15 cellular contexts compared by ENCODE assay signal in genomic region chr17:19769946-19770652, GRCh38. TPM values are rescaled to one million over a fixed set of nuclear protein-coding genes. Genes with fewer than 3 reads are reported as not detected.
DNase-seq lines count a peak whose midpoint lies in the region; ATAC-seq, FAIRE-seq and TF ChIP-seq lines count a peak whose summit lies in the region.
"Had no signal": no experiment of that assay in that cellular context is flagged by ENCODE, and none has a peak within 500 bp of the region (broad histone marks: within the 10 kb centered on the region; RNA-seq: fewer than 3 reads in every experiment).

No MANE protein-coding gene starts in this region.

- 69% methylated on average over 7 of the region's 7 CpGs for WGBS in prostate gland

- H3K27me3 ChIP-seq in CD4-positive, CD25-positive, alpha-beta regulatory T cell (ENCODE audit: control insufficient read depth, insufficient read depth, low read length) = no peaks in the 10 kb centered on the region
- H3K27me3 ChIP-seq in endothelial cell of umbilical vein (ENCODE audit: control insufficient read depth in 2 of 2, insufficient read depth in 2 of 2, low read length in 2 of 2) = no peaks in the 10 kb centered on the region
- H3K27me3 ChIP-seq in prostate gland (replicated peaks; ENCODE audit: insufficient read depth) = no peaks in the 10 kb centered on the region
- H3K27me3 ChIP-seq in MG63 = no peaks in the 10 kb centered on the region
- H3K27me3 ChIP-seq: neutrophil had no signal

- no peak overlapping the region for H3K9ac ChIP-seq in endothelial cell of umbilical vein (replicated peaks; ENCODE audit: extremely low read depth, insufficient read depth, low read length)

- no peaks in the 10 kb centered on the region for H3K9me3 Mint-ChIP-seq in CD4-positive, CD25-positive, alpha-beta regulatory T cell
- H3K9me3 Mint-ChIP-seq: GM23338; stimulated activated naive B cell treated with anti-CD40 and anti-IgM and Interleukin-4, amounts not matched to agents 10 μg/mL and 1 μg/mL and 100 μg/mL, for 72 hours had no signal

- BruUV-seq in endothelial cell of umbilical vein (replicated peaks; lab: Mats Ljungman, UMichigan) = no TSS peak

- POLR2A ChIA-PET in endothelial cell of umbilical vein (lab: Charles Lee) = no interaction called here

- no peaks in the 10 kb centered on the region for H3K9me3 ChIP-seq in CD4-positive, CD25-positive, alpha-beta regulatory T cell (ENCODE audit: control insufficient read depth in 2 of 2, low read length in 2 of 2)
- H3K9me3 ChIP-seq in endothelial cell of umbilical vein (replicated peaks; ENCODE audit: control insufficient read depth, insufficient read depth, low read length) (no peaks in the 10 kb centered on the region), prostate gland (no peaks in the 10 kb centered on the region), MG63 (no peaks in the 10 kb centered on the region)
- H3K9me3 ChIP-seq: neutrophil had no signal

- H3K27me3 Mint-ChIP-seq in CD4-positive, CD25-positive, alpha-beta regulatory T cell = no peaks in the 10 kb centered on the region

- intact Hi-C loops in endothelial cell of umbilical vein (cut with micrococcal nuclease) = loop anchor here (5.0 kb wide), 1 partner anchor 323 kb away; no protein-coding TSS in a partner anchor
- intact Hi-C loops in prostate gland (cut with DNase I) = no loop called here

- TF ChIP-seq POLR2A in endothelial cell of umbilical vein (IDR thresholded peaks at IDR 0.05; ENCODE audit: low read depth, low read length) (no peak), prostate gland (IDR thresholded peaks at IDR 0.05) (no peak)

- CTCF ChIA-PET in endothelial cell of umbilical vein (lab: Charles Lee) = interaction anchor here (1.7 to 2.9 kb wide), 3 partner anchors 8 to 408 kb away, joined by 5 to 17 read pairs (median 7); partner anchors contain the start of gene B9D1

- TF ChIP-seq CTCF in endothelial cell of umbilical vein (IDR thresholded peaks at IDR 0.05; ENCODE audit: extremely low read depth in 1 of 2, insufficient read depth in 1 of 2, low read depth in 1 of 2, low read length in 2 of 2) (no peak), prostate gland (IDR thresholded peaks at IDR 0.05) (no peak)

- no peaks in the 10 kb centered on the region for H3K9me1 ChIP-seq in endothelial cell of umbilical vein (replicated peaks; ENCODE audit: control insufficient read depth, extremely low read depth, insufficient read depth, low read length)

- H4K20me1 ChIP-seq in endothelial cell of umbilical vein (replicated peaks; ENCODE audit: control insufficient read depth, extremely low read depth, insufficient read depth, low read length) = no peaks in the 10 kb centered on the region

- no peak for ATAC-seq in CD4-positive, CD25-positive, alpha-beta regulatory T cell (ENCODE audit: low read depth in 2 of 2)
- no peak for ATAC-seq in HG03196 (IDR thresholded peaks at IDR 0.05; ENCODE audit: unreplicated experiment)
- ATAC-seq: GM23338; stimulated activated naive B cell treated with anti-CD40 and anti-IgM and Interleukin-4, amounts not matched to agents 10 μg/mL and 1 μg/mL and 100 μg/mL, for 72 hours had no signal

- no peak overlapping the region for H3K4me2 ChIP-seq in endothelial cell of umbilical vein (ENCODE audit: insufficient read depth, low read length)
- H3K4me2 ChIP-seq: GM23338 had no signal

- no peaks in the 10 kb centered on the region for H3K36me3 Mint-ChIP-seq in CD4-positive, CD25-positive, alpha-beta regulatory T cell
- H3K36me3 Mint-ChIP-seq: stimulated activated naive B cell treated with anti-CD40 and anti-IgM and Interleukin-4, amounts not matched to agents 10 μg/mL and 1 μg/mL and 100 μg/mL, for 72 hours had no signal

- H3K4me1 ChIP-seq in CD4-positive, CD25-positive, alpha-beta regulatory T cell (ENCODE audit: control insufficient read depth, insufficient read depth, low read length, poor library complexity, severe bottlenecking) = peaks cover 62% of the 10 kb centered on the region
- H3K4me1 ChIP-seq in endothelial cell of umbilical vein (ENCODE audit: control insufficient read depth, extremely low read depth, insufficient read depth, low read length) (peaks cover 5% of the 10 kb centered on the region), prostate gland (replicated peaks) (no peaks in the 10 kb centered on the region)

- peaks cover 15 to 77% (median 48%) of the 10 kb centered on the region in 4 donors for H3K4me1 Mint-ChIP-seq in CD4-positive, CD25-positive, alpha-beta regulatory T cell
- H3K4me1 Mint-ChIP-seq: GM23338 had no signal

- no peaks in the 10 kb centered on the region for H3K36me3 ChIP-seq in CD4-positive, CD25-positive, alpha-beta regulatory T cell (ENCODE audit: control insufficient read depth, insufficient read depth, low read length)
- H3K36me3 ChIP-seq in endothelial cell of umbilical vein (ENCODE audit: control insufficient read depth in 2 of 2, extremely low read depth in 1 of 2, insufficient read depth in 2 of 2, low read length in 2 of 2) = no peaks in the 10 kb centered on the region
- no peaks in the 10 kb centered on the region for H3K36me3 ChIP-seq in prostate gland
- no peaks in the 10 kb centered on the region for H3K36me3 ChIP-seq in MG63
- H3K36me3 ChIP-seq: neutrophil had no signal

- peak overlapping the region; percentile 79 to 97 (median 93) for H3K27ac Mint-ChIP-seq in CD4-positive, CD25-positive, alpha-beta regulatory T cell
- H3K27ac Mint-ChIP-seq: GM23338; stimulated activated naive B cell treated with anti-CD40 and anti-IgM and Interleukin-4, amounts not matched to agents 10 μg/mL and 1 μg/mL and 100 μg/mL, for 72 hours had no signal

- H3K4me3 Mint-ChIP-seq in CD4-positive, CD25-positive, alpha-beta regulatory T cell = peak overlapping the region in 2 of 4 donors; percentile 31 to 39
- H3K4me3 Mint-ChIP-seq: GM23338; stimulated activated naive B cell treated with anti-CD40 and anti-IgM and Interleukin-4, amounts not matched to agents 10 μg/mL and 1 μg/mL and 100 μg/mL, for 72 hours had no signal

- DNase-seq in CD4-positive, CD25-positive, alpha-beta regulatory T cell = no peak
- peak; percentile 70 for DNase-seq in HS-5 (ENCODE audit: low read depth)
- DNase-seq in endothelial cell of umbilical vein (ENCODE audit: low read depth, low spot score) = peak; percentile 91
- DNase-seq in prostate gland (ENCODE audit: low spot score) = no peak
- no peak for DNase-seq in retina
- no peak for DNase-seq in MG63
- no peak for DNase-seq in NCI-H1417 treated with DMSO at 0.1 percent for 48 hours (lab: John Stamatoyannopoulos, UW)
- DNase-seq: activated effector memory CD4-positive, alpha-beta T cell treated with Interleukin-2 at 50 U/mL for 16 hours; NCI-H187; stimulated activated CD4-positive, alpha-beta T cell treated with anti-CD3 and anti-CD28 coated beads, Interleukin-1b, Interleukin-23, amount 100 ng/mL, for 48 hours; stimulated activated naive B cell treated with anti-CD40 and anti-IgM and Interleukin-4, amounts not matched to agents 10 μg/mL and 1 μg/mL and 100 μg/mL, for 72 hours had no signal

- no peak overlapping the region for H2AFZ ChIP-seq in endothelial cell of umbilical vein (ENCODE audit: low read depth, low read length)
- H2AFZ ChIP-seq: GM23338 had no signal

- H3K27ac ChIP-seq in CD4-positive, CD25-positive, alpha-beta regulatory T cell (ENCODE audit: insufficient read depth, low read length, poor library complexity, severe bottlenecking) = no peak overlapping the region
- no peak overlapping the region for H3K27ac ChIP-seq in endothelial cell of umbilical vein (ENCODE audit: insufficient read depth, low read depth, low read length)
- H3K27ac ChIP-seq in prostate gland = peak overlapping the region; percentile 8 to 48
- H3K27ac ChIP-seq: neutrophil had no signal

- dilution Hi-C loops in endothelial cell of umbilical vein (cut with MboI; ENCODE audit: extremely low pct_ligation_motif_present, low sequenced_read_pairs) = no loop called here

- no peak overlapping the region for H3K4me3 ChIP-seq in CD4-positive, CD25-positive, alpha-beta regulatory T cell (ENCODE audit: low read depth, low read length)
- no peak overlapping the region for H3K4me3 ChIP-seq in endothelial cell of umbilical vein (replicated peaks in 1 of 3; ENCODE audit: insufficient read depth in 1 of 3, low read depth in 1 of 3, low read length in 3 of 3)
- no peak overlapping the region for H3K4me3 ChIP-seq in prostate gland
- H3K4me3 ChIP-seq in MG63 = no peak overlapping the region
- H3K4me3 ChIP-seq: GM23338 had no signal

- H3K79me2 ChIP-seq in endothelial cell of umbilical vein (ENCODE audit: control insufficient read depth, insufficient read depth, low read length) = no peaks in the 10 kb centered on the region

- FAIRE-seq in endothelial cell of umbilical vein (lab: Jason Lieb, UNC) = no peak
- FAIRE-seq: D721Med had no signal

TF ChIP-seq in endothelial cell of umbilical vein, 7 proteins besides CTCF, POLR2A, EP300 and RAD21 (continues in another document):
- TF ChIP-seq EZH2 (IDR thresholded peaks at IDR 0.05; ENCODE audit: borderline replicate concordance, low read depth, low read length, severe bottlenecking) = no peak

RNA-seq across cellular contexts. Expression of gene ALDH3A1, which starts 22.0 kb away (rescaled TPM):
- not detected for total RNA-seq in CD4-positive, CD25-positive, alpha-beta regulatory T cell
- under 1 TPM in 1 of 4 donors, not detected in 3; 0.14 TPM for polyA plus RNA-seq in CD4-positive, CD25-positive, alpha-beta regulatory T cell
- total RNA-seq in endothelial cell of umbilical vein (1.2 TPM in 2 replicates), prostate gland (10 to 100 TPM in 1 of 2 donors, 1 to 10 TPM in 1; 2.1 to 12.8 TPM)
- 0.11 and 0.25 TPM in 2 replicates for polyA plus RNA-seq in endothelial cell of umbilical vein
- 0.12 and 0.47 TPM in 2 replicates for polyA plus RNA-seq in endothelial cell of umbilical vein (2011; cell fraction: cytosol; rRNA removed)
- 0.09 and 0.22 TPM in 2 replicates for polyA plus RNA-seq in endothelial cell of umbilical vein (2011; cell fraction: nucleus; rRNA removed)
- 0.18 and 0.21 TPM in 2 replicates for polyA plus RNA-seq in endothelial cell of umbilical vein (2012)
- polyA minus RNA-seq in endothelial cell of umbilical vein = 0.23 TPM in 1 of 2 replicates, not detected in the other
- polyA minus RNA-seq in endothelial cell of umbilical vein (2011; cell fraction: cytosol; rRNA and poly(A)+ RNA removed) = 8.3 TPM
- polyA minus RNA-seq in endothelial cell of umbilical vein (2011; cell fraction: nucleus; rRNA and poly(A)+ RNA removed) = 0.63 TPM in 1 of 2 replicates, not detected in the other
- 240 and 395 TPM in 2 replicates for total RNA-seq in MG63 (2014; rRNA removed; shearing (Covaris generic); ENCODE audit: low replicate concordance)

RNA-seq across cellular contexts. Expression of gene SLC47A2, which starts 53.7 kb away (rescaled TPM):
- total RNA-seq in CD4-positive, CD25-positive, alpha-beta regulatory T cell = not detected
- polyA plus RNA-seq in CD4-positive, CD25-positive, alpha-beta regulatory T cell = not detected
- total RNA-seq in endothelial cell of umbilical vein (not detected in 2 replicates), prostate gland (not detected)
- not detected in 2 replicates for polyA plus RNA-seq in endothelial cell of umbilical vein
- polyA plus RNA-seq in endothelial cell of umbilical vein (2011; cell fraction: cytosol; rRNA removed) = not detected in 2 replicates
- not detected in 2 replicates for polyA plus RNA-seq in endothelial cell of umbilical vein (2011; cell fraction: nucleus; rRNA removed)
- polyA plus RNA-seq in endothelial cell of umbilical vein (2012) = not detected in 2 replicates
- not detected in 2 replicates for polyA minus RNA-seq in endothelial cell of umbilical vein
- polyA minus RNA-seq in endothelial cell of umbilical vein (2011; cell fraction: cytosol; rRNA and poly(A)+ RNA removed) = not detected
- polyA minus RNA-seq in endothelial cell of umbilical vein (2011; cell fraction: nucleus; rRNA and poly(A)+ RNA removed) = not detected in 2 replicates
- total RNA-seq in MG63 (2014; rRNA removed; shearing (Covaris generic); ENCODE audit: low replicate concordance) = 24.8 and 27.9 TPM in 2 replicates
- total RNA-seq: GM23338 had no signal
- polyA plus RNA-seq: GM23338 had no signal

Comparison
In these comparisons a context has a peak if more than half of its experiments do, and no peak if none do; other contexts are left out.
1. DNase-seq: peak in HS-5 (single experiment) and endothelial cell of umbilical vein (single experiment); none in CD4-positive, CD25-positive, alpha-beta regulatory T cell (0 of 3), prostate gland (single experiment), retina (single experiment), MG63 (single experiment) and NCI-H1417 treated with DMSO at 0.1 percent for 48 hours (single experiment).
2. H3K27ac ChIP-seq: peak in prostate gland (2 of 2); none in CD4-positive, CD25-positive, alpha-beta regulatory T cell (single experiment) and endothelial cell of umbilical vein (single experiment).
3. RNA of gene ALDH3A1, which starts 22.0 kb away (total RNA-seq): 240 to 395 TPM in MG63; 2.1 to 12.8 TPM in prostate gland, 1.2 TPM in endothelial cell of umbilical vein and not detected in CD4-positive, CD25-positive, alpha-beta regulatory T cell (single experiment); every median in the first group is over 10 times any median in the second.
4. RNA of gene SLC47A2, which starts 53.7 kb away (total RNA-seq): 24.8 to 27.9 TPM in MG63; not detected in prostate gland, not detected in CD4-positive, CD25-positive, alpha-beta regulatory T cell (single experiment) and not detected in endothelial cell of umbilical vein; every median in the first group is over 10 times any median in the second.